ENCODE assay signal across 6 cellular contexts in the genomic region with DNA sequence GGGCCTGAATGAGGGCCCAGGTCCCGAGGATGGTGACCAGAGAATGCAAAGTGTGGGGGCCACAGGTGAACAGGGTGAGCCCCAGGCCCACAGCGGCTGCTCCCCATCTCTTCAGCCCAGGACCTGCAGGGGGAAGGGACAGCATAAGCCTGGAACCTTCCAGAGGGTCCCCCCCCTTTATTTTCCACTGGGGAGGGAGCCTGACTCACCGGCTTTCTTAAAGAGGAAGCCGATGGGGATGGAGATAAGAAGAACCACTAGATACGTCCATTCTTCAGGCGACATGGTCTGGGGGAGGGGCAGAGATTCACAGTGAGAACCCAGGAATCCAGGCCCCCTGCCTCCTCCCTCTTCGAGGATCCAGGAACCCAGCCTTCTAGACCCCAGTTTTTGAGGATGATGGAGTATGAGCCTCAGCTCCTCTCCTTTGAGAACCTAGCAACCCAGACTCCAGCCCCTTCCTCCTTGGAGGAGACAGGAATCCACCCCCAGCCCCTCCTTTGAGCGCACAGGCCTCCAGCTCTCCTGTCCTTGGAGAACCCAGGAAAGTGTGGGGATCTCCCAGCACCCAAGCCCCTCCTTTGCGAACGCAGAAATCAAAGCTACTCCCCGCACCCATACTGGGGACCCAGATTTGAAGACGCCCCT. TPM values are rescaled to one million over a fixed set of nuclear protein-coding genes. Genes with fewer than 3 reads are reported as not detected.
A peak's percentile ranks its signal among the peaks of the same experiment; 100 is the strongest.
DNase-seq lines count a peak whose midpoint lies in the region; ATAC-seq and TF ChIP-seq lines count a peak whose summit lies in the region.

No MANE protein-coding gene starts in this region.

- peaks cover 27% of the 10 kb centered on the region for H3K4me1 Mint-ChIP-seq in Calu3 (ENCODE audit: low read depth, unreplicated experiment)
- peaks cover 29 to 30% of the 10 kb centered on the region in 2 donors for H3K4me1 Mint-ChIP-seq in effector memory CD8-positive, alpha-beta T cell (ENCODE audit: low read depth in 2 of 2)

- H3K27me3 Mint-ChIP-seq in Calu3 (ENCODE audit: unreplicated experiment), result no peaks in the 10 kb centered on the region
- no peaks in the 10 kb centered on the region for H3K27me3 Mint-ChIP-seq in effector memory CD8-positive, alpha-beta T cell

- CTCF ChIA-PET in Calu3 (lab: Charles Lee), result interaction anchor here (0.6 to 3.7 kb wide), 10 partner anchors 16 to 395 kb away, joined by 3 to 35 read pairs (median 7); a partner anchor contains a TSS

- no TSS peak for BruUV-seq in Calu3 (replicated peaks; lab: Mats Ljungman, UMichigan)

- H3K4me3 ChIP-seq in skeletal muscle cell (ENCODE audit: low read depth, low read length), result peak overlapping the region; percentile 66

- H3K4me3 Mint-ChIP-seq in Calu3 (ENCODE audit: low read depth, unreplicated experiment), result peak overlapping the region; percentile 82
- peak overlapping the region; percentile 97 for H3K4me3 Mint-ChIP-seq in effector memory CD8-positive, alpha-beta T cell

- intact Hi-C loops in Calu3 (cut with micrococcal nuclease; ENCODE audit: unreplicated experiment), result no loop called here

- no peak for TF ChIP-seq CTCF in Calu3 (IDR thresholded peaks at IDR 0.05; ENCODE audit: unreplicated experiment)

- H3K27ac Mint-ChIP-seq in Calu3 (ENCODE audit: unreplicated experiment), result peak overlapping the region; percentile 25
- peak overlapping the region; percentile 99 for H3K27ac Mint-ChIP-seq in effector memory CD8-positive, alpha-beta T cell

- H3K9me3 Mint-ChIP-seq in Calu3 (ENCODE audit: low read depth, unreplicated experiment), result no peaks in the 10 kb centered on the region
- no peaks in the 10 kb centered on the region for H3K9me3 Mint-ChIP-seq in effector memory CD8-positive, alpha-beta T cell

- ATAC-seq in SK-N-SH treated with all-trans-retinoic acid at 6 μM for 48 hours (no peak), GM18909 (IDR thresholded peaks at IDR 0.05; ENCODE audit: poor library complexity, unreplicated experiment) (no peak)
- ATAC-seq in effector memory CD8-positive, alpha-beta T cell (replicated peaks), result no peak

- peaks cover 93% of the 10 kb centered on the region for H3K36me3 Mint-ChIP-seq in Calu3 (ENCODE audit: insufficient read depth, unreplicated experiment)
- peaks cover 34% of the 10 kb centered on the region for H3K36me3 Mint-ChIP-seq in effector memory CD8-positive, alpha-beta T cell (ENCODE audit: insufficient read depth)

- DNase-seq in Calu3, result peak; percentile 54
- peak in 1 of 3 experiments; percentile 37 for DNase-seq in effector memory CD8-positive, alpha-beta T cell
- no peak for DNase-seq in skeletal muscle cell (ENCODE audit: low read depth)
- DNase-seq in SHP77 (lab: John Stamatoyannopoulos, UW), result no peak

TF ChIP-seq in SK-N-SH treated with all-trans-retinoic acid at 6 μM for 48 hours, 23 proteins besides CTCF, POLR2A, EP300 and RAD21:
- TF ChIP-seq ZNF565 (CRISPR knock-in tag; conservative IDR thresholded peaks at IDR 0.05; ENCODE audit: low read depth), result no peak
- no peak for TF ChIP-seq ZFP30 (CRISPR knock-in tag; IDR thresholded peaks at IDR 0.05)
- TF ChIP-seq ZNF8 (CRISPR knock-in tag; IDR thresholded peaks at IDR 0.05), result no peak
- TF ChIP-seq, protein P1, sequence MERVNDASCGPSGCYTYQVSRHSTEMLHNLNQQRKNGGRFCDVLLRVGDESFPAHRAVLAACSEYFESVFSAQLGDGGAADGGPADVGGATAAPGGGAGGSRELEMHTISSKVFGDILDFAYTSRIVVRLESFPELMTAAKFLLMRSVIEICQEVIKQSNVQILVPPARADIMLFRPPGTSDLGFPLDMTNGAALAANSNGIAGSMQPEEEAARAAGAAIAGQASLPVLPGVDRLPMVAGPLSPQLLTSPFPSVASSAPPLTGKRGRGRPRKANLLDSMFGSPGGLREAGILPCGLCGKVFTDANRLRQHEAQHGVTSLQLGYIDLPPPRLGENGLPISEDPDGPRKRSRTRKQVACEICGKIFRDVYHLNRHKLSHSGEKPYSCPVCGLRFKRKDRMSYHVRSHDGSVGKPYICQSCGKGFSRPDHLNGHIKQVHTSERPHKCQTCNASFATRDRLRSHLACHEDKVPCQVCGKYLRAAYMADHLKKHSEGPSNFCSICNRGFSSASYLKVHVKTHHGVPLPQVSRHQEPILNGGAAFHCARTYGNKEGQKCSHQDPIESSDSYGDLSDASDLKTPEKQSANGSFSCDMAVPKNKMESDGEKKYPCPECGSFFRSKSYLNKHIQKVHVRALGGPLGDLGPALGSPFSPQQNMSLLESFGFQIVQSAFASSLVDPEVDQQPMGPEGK (CRISPR knock-in tag; IDR thresholded peaks at IDR 0.05; ENCODE audit: borderline replicate concordance), result peak; percentile 99; the same call in 1 of the 2 replicates
- no peak for TF ChIP-seq ZNF70 (CRISPR knock-in tag; IDR thresholded peaks at IDR 0.05)
- no peak for TF ChIP-seq PPARA (CRISPR knock-in tag; IDR thresholded peaks at IDR 0.05; ENCODE audit: borderline replicate concordance)
TF ChIP-seq in SK-N-SH treated with all-trans-retinoic acid at 6 μM for 48 hours: peak in this region for 1.

RNA-seq across cellular contexts. Expression of a gene that starts 1.0 kb away (rescaled TPM):
- total RNA-seq in Calu3 (2022), result 287 and 323 TPM in 2 replicates

RNA-seq across cellular contexts. Expression of a gene that starts 2.8 kb away (rescaled TPM):
- 52.2 and 53.0 TPM in 2 replicates for total RNA-seq in Calu3 (2022)

RNA-seq across cellular contexts. Expression of a gene that starts 12.3 kb away (rescaled TPM):
- total RNA-seq in Calu3 (2022), result 825 and 841 TPM in 2 replicates

RNA-seq across cellular contexts. Expression of a gene that starts 15.4 kb away (rescaled TPM):
- 157 and 166 TPM in 2 replicates for total RNA-seq in Calu3 (2022)

RNA-seq across cellular contexts. Expression of a gene that starts 28.8 kb away (rescaled TPM):
- 9.9 and 10.7 TPM in 2 replicates for total RNA-seq in Calu3 (2022)
